ENCODE assay signal across 8 cellular contexts in genomic region chr2:86105252-86105968, GRCh38.
DNase-seq lines count a peak whose midpoint lies in the region; ATAC-seq and TF ChIP-seq lines count a peak whose summit lies in the region.

POLR1A (minus strand) TSS chr2:86105886; CDS start chr2:86105776, 110 bp downstream.

- peaks cover 39% of the 10 kb centered on the region for H3K36me3 Mint-ChIP-seq in central memory CD8-positive, alpha-beta T cell (ENCODE audit: insufficient read depth)

- TF ChIP-seq CTCF in AG04449 (IDR thresholded peaks at IDR 0.05; ENCODE audit: insufficient read depth, low read length, missing control alignments), result no peak

- no peaks in the 10 kb centered on the region for H3K9me3 Mint-ChIP-seq in central memory CD8-positive, alpha-beta T cell

- no peaks in the 10 kb centered on the region for H3K27me3 Mint-ChIP-seq in central memory CD8-positive, alpha-beta T cell

- POLR2A ChIA-PET in AG04449 (lab: Yijun Ruan, JAX), result interaction anchor here (0.8 to 1.8 kb wide), 5 partner anchors 9 to 360 kb away, joined by 3 to 10 read pairs (median 4); no protein-coding TSS in a partner anchor

- H3K4me3 ChIP-seq in AG04449 (ENCODE audit: low read depth, low read length), result peak within 1 kb of the TSS; percentile 84

- H3K4me3 Mint-ChIP-seq in central memory CD8-positive, alpha-beta T cell, result peak within 1 kb of the TSS; percentile 93

- peak; percentile 76 for DNase-seq in AG04449 (ENCODE audit: low read depth, low spot score)
- DNase-seq in NCI-H345 (lab: John Stamatoyannopoulos, UW), result peak; percentile 92
- DNase-seq in activated CD4-positive, CD25-positive, alpha-beta regulatory T cell treated with anti-CD3 and anti-CD28 coated beads, Interleukin-2, amount 50 U/mL, for 16 hours (ENCODE audit: low read depth, low spot score), result peak; percentile 75
- peak; percentile 61 to 80 for DNase-seq in central memory CD8-positive, alpha-beta T cell (ENCODE audit: low spot score in 2 of 2)
- DNase-seq in islet precursor cell, result peak; percentile 96
- DNase-seq in stimulated activated CD4-positive, alpha-beta T cell treated with anti-CD3 and anti-CD28 coated beads, Interleukin-12 subunit alpha, Interleukin-12 subunit beta, amount 100 ng/mL, for 4 hours, result peak; percentile 69

- H3K4me1 Mint-ChIP-seq in central memory CD8-positive, alpha-beta T cell, result peaks cover 64% of the 10 kb centered on the region

- H3K27ac Mint-ChIP-seq in central memory CD8-positive, alpha-beta T cell (ENCODE audit: low read depth), result peak within 1 kb of the TSS; percentile 95

- ATAC-seq in GM18909 (IDR thresholded peaks at IDR 0.05; ENCODE audit: poor library complexity, unreplicated experiment), result peak; percentile 73
- peak; percentile 72 for ATAC-seq in HG03280 (IDR thresholded peaks at IDR 0.05; ENCODE audit: unreplicated experiment)
- ATAC-seq in central memory CD8-positive, alpha-beta T cell (replicated peaks; ENCODE audit: extremely low read depth, poor library complexity, severe bottlenecking), result peak; percentile 78

- CTCF ChIA-PET in AG04449 (lab: Yijun Ruan, JAX), result interaction anchor here (1.0 to 2.3 kb wide), 4 partner anchors 14 to 278 kb away, joined by 3 to 12 read pairs (median 6); partner anchors contain the start of gene ST3GAL5

Comparison
In these comparisons a context has a peak if more than half of its experiments do, and no peak if none do; other contexts are left out.
1. Peak in every context shown above with its lines: DNase-seq, ATAC-seq and H3K4me3 ChIP-seq.